ENCODE assay signal across 17 cellular contexts in genomic region chr3:180612363-180612762, GRCh38. TPM values are rescaled to one million over a fixed set of nuclear protein-coding genes. Genes with fewer than 3 reads are reported as not detected.
DNase-seq lines count a peak whose midpoint lies in the region; ATAC-seq, FAIRE-seq and TF ChIP-seq lines count a peak whose summit lies in the region.
"Had no signal": no experiment of that assay in that cellular context is flagged by ENCODE, and none has a peak within 500 bp of the region (broad histone marks: within the 10 kb centered on the region; RNA-seq: fewer than 3 reads in every experiment).

No MANE protein-coding gene starts in this region.

- H3K27ac Mint-ChIP-seq in Calu3 (ENCODE audit: unreplicated experiment) = peak overlapping the region; percentile 25
- H3K27ac Mint-ChIP-seq: GM23338 had no signal

- no peaks in the 10 kb centered on the region for H3K4me1 Mint-ChIP-seq in Calu3 (ENCODE audit: low read depth, unreplicated experiment)
- H3K4me1 Mint-ChIP-seq: GM23338 had no signal

- peaks cover 65% of the 10 kb centered on the region for H3K36me3 ChIP-seq in RWPE2 (ENCODE audit: low read depth)

- H3K4me1 ChIP-seq in RWPE2 (ENCODE audit: insufficient read depth, poor library complexity, severe bottlenecking) = no peaks in the 10 kb centered on the region
- H3K4me1 ChIP-seq in foreskin keratinocyte = no peaks in the 10 kb centered on the region
- H3K4me1 ChIP-seq: SJCRH30 had no signal

- H3K9me3 Mint-ChIP-seq in Calu3 (ENCODE audit: low read depth, unreplicated experiment) = no peaks in the 10 kb centered on the region
- H3K9me3 Mint-ChIP-seq: GM23338 had no signal

- H3K27ac ChIP-seq in RWPE2 (ENCODE audit: poor library complexity, severe bottlenecking) (no peak overlapping the region), foreskin keratinocyte (no peak overlapping the region)
- H3K27ac ChIP-seq: C4-2B, SJCRH30 had no signal

- DNase-seq in Calu3 (no peak), GM12891 (ENCODE audit: insufficient read length, low spot score) (no peak), RWPE2 (ENCODE audit: low spot score) (no peak), foreskin keratinocyte (peak in 1 of 2 donors; percentile 29), cerebellar cortex (ENCODE audit: low spot score) (no peak), NCI-H1417 (lab: John Stamatoyannopoulos, UW) (no peak)
- DNase-seq: DMS153, EL, Karpas-422, NCI-H1105, NCI-H187, NCI-H526 treated with DMSO at 0.1 percent for 48 hours, RPMI8226, SJCRH30 had no signal

- ATAC-seq in RWPE2 (ENCODE audit: low read depth) = peak; percentile 49; the same call in 1 of the 3 replicates
- ATAC-seq in foreskin keratinocyte = peak; percentile 65
- no peak for ATAC-seq in GM19351 (IDR thresholded peaks at IDR 0.05; ENCODE audit: unreplicated experiment)
- ATAC-seq: GM23338 had no signal

- no peak for FAIRE-seq in GM12891 (lab: Jason Lieb, UNC)

- no peak for TF ChIP-seq CTCF in Calu3 (IDR thresholded peaks at IDR 0.05; ENCODE audit: unreplicated experiment)
- TF ChIP-seq CTCF in RWPE2 (IDR thresholded peaks at IDR 0.05; ENCODE audit: poor library complexity, severe bottlenecking) = no peak
- no peak for TF ChIP-seq CTCF in foreskin keratinocyte (conservative IDR thresholded peaks at IDR 0.05)

- no peaks in the 10 kb centered on the region for H3K27me3 Mint-ChIP-seq in Calu3 (ENCODE audit: unreplicated experiment)

- peaks cover 49% of the 10 kb centered on the region for H3K36me3 Mint-ChIP-seq in Calu3 (ENCODE audit: insufficient read depth, unreplicated experiment)

- TF ChIP-seq POLR2A in GM12891 (IDR thresholded peaks at IDR 0.05; ENCODE audit: low read depth, low read length) = no peak

- intact Hi-C loops in Calu3 (cut with micrococcal nuclease; ENCODE audit: unreplicated experiment) = loop anchor here (10.0 kb wide), 1 partner anchor 372 kb away; the partner anchor contains the start of gene DNAJC19

- H3K4me3 ChIP-seq in RWPE2 (ENCODE audit: severe bottlenecking) = no peak overlapping the region
- H3K4me3 ChIP-seq: GM23338, SJCRH30 had no signal

- BruUV-seq in Calu3 (replicated peaks; lab: Mats Ljungman, UMichigan) = no TSS peak

- no peaks in the 10 kb centered on the region for H3K27me3 ChIP-seq in RWPE2 (ENCODE audit: insufficient read depth, poor library complexity, severe bottlenecking)
- no peaks in the 10 kb centered on the region for H3K27me3 ChIP-seq in foreskin keratinocyte
- H3K27me3 ChIP-seq: SJCRH30 had no signal

- H3K4me3 Mint-ChIP-seq in Calu3 (ENCODE audit: low read depth, unreplicated experiment) = no peak overlapping the region
- H3K4me3 Mint-ChIP-seq: GM23338 had no signal

- CTCF ChIA-PET in Calu3 (lab: Charles Lee) = no interaction called here

- no peaks in the 10 kb centered on the region for H3K9me3 ChIP-seq in RWPE2 (ENCODE audit: severe bottlenecking)
- H3K9me3 ChIP-seq: SJCRH30 had no signal

TF ChIP-seq in GM12891, 5 proteins besides CTCF, POLR2A, EP300 and RAD21:
- TF ChIP-seq POU2F2 (IDR thresholded peaks at IDR 0.05; ENCODE audit: low read depth, low read length) (no peak), PAX5 (IDR thresholded peaks at IDR 0.05; ENCODE audit: insufficient read depth, low read length, severe bottlenecking) (no peak), POLR2AphosphoS5 (IDR thresholded peaks at IDR 0.05; ENCODE audit: low read depth, low read length) (peak; percentile 49; the same call in 1 of the 2 replicates), SPI1 (IDR thresholded peaks at IDR 0.05; ENCODE audit: low read depth, low read length) (no peak), TAF1 (IDR thresholded peaks at IDR 0.05; ENCODE audit: low read depth, low read length) (no peak)

RNA-seq across cellular contexts. Expression of gene TTC14, which starts 10.4 kb away (rescaled TPM):
- total RNA-seq in Calu3 (2022) = 48.4 and 51.6 TPM in 2 replicates
- 15.2 TPM for polyA plus RNA-seq in GM12891 (2012; ENCODE audit: low read depth, missing spikeins)
- 11.6 and 12.2 TPM in 2 replicates for total RNA-seq in foreskin keratinocyte
- 4.8 and 5.0 TPM in 2 replicates for polyA plus RNA-seq in foreskin keratinocyte
